14 cellular contexts compared by ENCODE assay signal in the genomic region with DNA sequence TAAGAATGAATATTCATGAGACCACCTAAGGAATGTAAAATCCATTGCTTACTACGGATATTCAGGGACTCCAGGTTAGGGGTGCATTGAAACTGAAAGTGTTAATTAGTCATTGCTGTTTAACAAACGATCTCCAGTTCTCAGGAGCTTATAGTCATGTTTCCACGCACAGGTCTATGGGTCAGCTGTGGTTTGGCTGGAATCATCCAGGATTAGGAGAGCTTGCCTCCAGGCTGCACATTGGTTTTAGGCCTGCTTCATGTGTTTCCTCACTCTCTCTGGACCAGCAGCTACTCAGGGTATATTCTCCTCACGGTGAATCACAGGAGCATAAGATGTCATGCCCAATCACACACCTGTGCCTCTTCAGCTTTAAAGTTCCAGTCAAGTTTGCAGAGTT.
A peak's percentile ranks its signal among the peaks of the same experiment; 100 is the strongest.
DNase-seq lines count a peak whose midpoint lies in the region; FAIRE-seq and TF ChIP-seq lines count a peak whose summit lies in the region.
"Had no signal": no experiment of that assay in that cellular context is flagged by ENCODE, and none has a peak within 500 bp of the region (broad histone marks: within the 10 kb centered on the region; RNA-seq: fewer than 3 reads in every experiment).

No MANE protein-coding gene starts in this region.

- peak; percentile 51 for DNase-seq in RCC 7860 (ENCODE audit: low spot score)
- peak; percentile 71 for DNase-seq in epithelial cell of proximal tubule (ENCODE audit: low read depth)
- DNase-seq in retinal pigment epithelial cell (ENCODE audit: low read depth), result peak; percentile 94
- no peak for DNase-seq in NCI-H748 (lab: John Stamatoyannopoulos, UW; ENCODE audit: unreplicated experiment)
- DNase-seq in COR-L47 (lab: John Stamatoyannopoulos, UW), result no peak
- no peak for DNase-seq in activated CD4-positive, CD25-positive, alpha-beta regulatory T cell (lab: John Stamatoyannopoulos, UW)
- no peak for DNase-seq in NCI-H2196 treated with DMSO at 0.1 percent for 48 hours (lab: John Stamatoyannopoulos, UW; ENCODE audit: unreplicated experiment)
- DNase-seq: activated T-cell treated with anti-CD3 and anti-CD28 coated beads, Interleukin-2, amount 50 U/mL, for 24 hours; GDM1; left ventricle myocardium inferior; NCI-H187; T-cell had no signal

- H3K4me3 ChIP-seq in GM12875 (ENCODE audit: low read depth, low read length) (peak overlapping the region; percentile 16), epithelial cell of proximal tubule (ENCODE audit: low read depth, low read length) (no peak overlapping the region), retinal pigment epithelial cell (ENCODE audit: low read length) (no peak overlapping the region)
- H3K4me3 ChIP-seq: left ventricle myocardium inferior, skin epidermis had no signal

- FAIRE-seq in RCC 7860 (lab: Jason Lieb, UNC), result peak; percentile 75

- no peak for TF ChIP-seq CTCF in GM12875 (IDR thresholded peaks at IDR 0.05; ENCODE audit: borderline replicate concordance, insufficient read depth, low read depth, low read length)
- TF ChIP-seq CTCF in epithelial cell of proximal tubule (conservative IDR thresholded peaks at IDR 0.05; ENCODE audit: low read depth, low read length), result no peak
- TF ChIP-seq CTCF in retinal pigment epithelial cell (conservative IDR thresholded peaks at IDR 0.05; ENCODE audit: low read depth, low read length), result no peak

Comparison
In these comparisons a context has a peak if more than half of its experiments do, and no peak if none do; other contexts are left out.
1. DNase-seq: peak in RCC 7860 (single experiment), epithelial cell of proximal tubule (single experiment) and retinal pigment epithelial cell (single experiment); none in NCI-H748 (single experiment), COR-L47 (single experiment), activated CD4-positive, CD25-positive, alpha-beta regulatory T cell (0 of 4) and NCI-H2196 treated with DMSO at 0.1 percent for 48 hours (single experiment).